In the genomic region with DNA sequence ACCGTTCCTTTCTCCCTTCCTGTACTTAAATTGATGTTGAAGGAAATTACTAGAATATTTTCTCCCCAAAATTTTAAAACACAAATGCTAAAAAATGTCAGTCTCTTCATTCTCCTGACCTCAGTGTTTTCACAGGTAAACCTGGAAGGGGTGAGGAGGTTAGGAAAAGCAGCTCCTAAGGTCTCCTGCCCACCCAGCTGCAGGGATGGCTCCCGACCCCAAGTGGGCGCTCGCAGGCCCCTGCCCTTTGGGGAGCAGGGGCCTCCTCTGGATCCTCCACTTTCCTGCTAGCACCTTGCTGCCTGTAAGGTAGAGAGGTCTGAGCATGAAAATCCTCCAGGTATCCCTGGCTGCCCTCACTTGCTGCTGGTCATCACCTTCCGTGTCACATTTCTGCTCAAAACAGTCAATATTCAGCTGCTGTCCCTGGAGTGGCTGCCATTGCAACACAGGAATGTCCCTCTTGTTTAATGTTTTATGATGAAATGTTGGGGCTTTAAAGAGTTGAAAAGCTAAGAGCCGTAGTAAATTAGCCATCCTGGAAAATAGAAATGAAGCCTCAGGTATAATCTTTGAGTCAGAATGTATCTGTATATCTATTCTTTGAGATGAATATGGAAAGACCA, we compare ENCODE assay signal across 17 cellular contexts. TPM values are rescaled to one million over a fixed set of nuclear protein-coding genes. Genes with fewer than 3 reads are reported as not detected.
DNase-seq lines count a peak whose midpoint lies in the region; ATAC-seq, FAIRE-seq and TF ChIP-seq lines count a peak whose summit lies in the region.
"Had no signal": no experiment of that assay in that cellular context is flagged by ENCODE, and none has a peak within 500 bp of the region (broad histone marks: within the 10 kb centered on the region; RNA-seq: fewer than 3 reads in every experiment).

No MANE protein-coding gene starts in this region.

- H3K4me3 ChIP-seq in body of pancreas (no peak overlapping the region), muscle layer of colon (ENCODE audit: low read depth in 1 of 2, low read length in 2 of 2) (no peak overlapping the region), tibial artery (no peak overlapping the region)
- H3K4me3 ChIP-seq: colonic mucosa had no signal

- H3K4me1 ChIP-seq in body of pancreas (peaks cover 52% of the 10 kb centered on the region), muscle layer of colon (ENCODE audit: insufficient read depth, low read length) (peaks cover 64% of the 10 kb centered on the region), tibial artery (peaks cover 0 to 56% (median 50%) of the 10 kb centered on the region in 4 donors)
- H3K4me1 ChIP-seq: colonic mucosa had no signal

- intact Hi-C loops in body of pancreas (cut with DNase I), result no loop called here
- intact Hi-C loops in tibial artery (cut with DNase I; ENCODE audit: low total_unique reads), result no loop called here

- FAIRE-seq in HTR-8/SVneo (lab: Jason Lieb, UNC), result no peak
- FAIRE-seq: H54 had no signal

- no peak for DNase-seq in RWPE1 (ENCODE audit: low spot score)
- no peak for DNase-seq in body of pancreas
- DNase-seq in tibial artery, result no peak
- DNase-seq in HTR-8/SVneo (ENCODE audit: insufficient read length, low spot score), result no peak
- DNase-seq: activated CD4-positive, alpha-beta T cell treated with anti-CD3 and anti-CD28 coated beads for 4 hours; activated T-cell treated with anti-CD3 and anti-CD28 coated beads for 4 hours; colonic mucosa; DND-41; left colon; naive B cell; NCI-H2107; NCI-H748 treated with DMSO at 0.1 percent for 48 hours; retina had no signal

- H3K27ac ChIP-seq in RWPE1, result peak overlapping the region; percentile 94
- H3K27ac ChIP-seq in body of pancreas, result peak overlapping the region in 3 of 4 donors; percentile 92 to 99 (median 97)
- H3K27ac ChIP-seq in muscle layer of colon (ENCODE audit: low read depth, low read length), result peak overlapping the region; percentile 52
- peak overlapping the region; percentile 94 to 99 for H3K27ac ChIP-seq in tibial artery

- TF ChIP-seq POLR2A in body of pancreas (IDR thresholded peaks at IDR 0.05), result no peak

- no peak for ATAC-seq in body of pancreas
- ATAC-seq in GM18873 (IDR thresholded peaks at IDR 0.05; ENCODE audit: low FRiP score, unreplicated experiment), result no peak
- no peak for ATAC-seq in HG03139 (IDR thresholded peaks at IDR 0.05; ENCODE audit: unreplicated experiment)

- CTCF ChIA-PET in RWPE1 (lab: Yijun Ruan, JAX), result interaction anchor here (0.6 to 0.9 kb wide), 2 partner anchors 136 to 275 kb away, joined by 3 read pairs; no protein-coding TSS in a partner anchor

- peaks cover 0 to 8% of the 10 kb centered on the region in 2 donors for H3K36me3 ChIP-seq in body of pancreas (replicated peaks in 1 of 2; ENCODE audit: insufficient read depth in 1 of 2, low read depth in 2 of 2)
- peaks cover 36% of the 10 kb centered on the region for H3K36me3 ChIP-seq in muscle layer of colon (ENCODE audit: insufficient read depth, low read length)
- peaks cover 22 to 26% (median 23%) of the 10 kb centered on the region in 3 donors for H3K36me3 ChIP-seq in tibial artery
- H3K36me3 ChIP-seq: colonic mucosa had no signal

- no peak overlapping the region for H3K9ac ChIP-seq in muscle layer of colon (ENCODE audit: low read length)

- TF ChIP-seq CTCF in RWPE1 (conservative IDR thresholded peaks at IDR 0.05; ENCODE audit: low read depth), result no peak
- no peak for TF ChIP-seq CTCF in body of pancreas (IDR thresholded peaks at IDR 0.05)
- TF ChIP-seq CTCF in tibial artery (IDR thresholded peaks at IDR 0.05), result no peak

- 81 to 84% methylated on average over 3 to 6 of the region's 6 CpGs for WGBS in body of pancreas, 2 donors

- no peaks in the 10 kb centered on the region for H3K27me3 ChIP-seq in body of pancreas
- H3K27me3 ChIP-seq in muscle layer of colon (ENCODE audit: control insufficient read depth in 1 of 2, insufficient read depth in 2 of 2, low read length in 2 of 2), result no peaks in the 10 kb centered on the region
- no peaks in the 10 kb centered on the region for H3K27me3 ChIP-seq in tibial artery
- H3K27me3 ChIP-seq: colonic mucosa had no signal

- H3K9me3 ChIP-seq in body of pancreas (no peaks in the 10 kb centered on the region), muscle layer of colon (ENCODE audit: low read length) (no peaks in the 10 kb centered on the region), tibial artery (no peaks in the 10 kb centered on the region)
- H3K9me3 ChIP-seq: colonic mucosa had no signal

- POLR2A ChIA-PET in RWPE1 (lab: Yijun Ruan, JAX; ENCODE audit: low non-redundant PET), result no interaction called here

RNA-seq across cellular contexts. Expression of gene HSP90AB1, which starts 10.9 kb away (rescaled TPM):
- total RNA-seq in body of pancreas, result 100 to 1,000 TPM; 269 to 441 TPM

RNA-seq across cellular contexts. Expression of gene SLC29A1, which starts 12.6 kb away (rescaled TPM):
- total RNA-seq in body of pancreas, result 10 to 100 TPM; 44.8 to 90.3 TPM

RNA-seq across cellular contexts. Expression of gene MYMX, which starts 19.3 kb away (rescaled TPM):
- total RNA-seq in body of pancreas, result 1 to 10 TPM in 1 of 2 donors, not detected in 1; 4.2 TPM
- total RNA-seq: colonic mucosa, left colon had no signal

RNA-seq across cellular contexts. Expression of gene SLC35B2, which starts 21.3 kb away (rescaled TPM):
- 10 to 100 TPM; 31.1 to 33.9 TPM for total RNA-seq in body of pancreas

RNA-seq across cellular contexts. Expression of gene NFKBIE, which starts 29.3 kb away (rescaled TPM):
- total RNA-seq in body of pancreas, result 10 to 100 TPM; 18.9 to 68.6 TPM
